8 cellular contexts compared by ENCODE assay signal in genomic region chr5:61330879-61331406, GRCh38. TPM values are rescaled to one million over a fixed set of nuclear protein-coding genes. Genes with fewer than 3 reads are reported as not detected.
DNase-seq lines count a peak whose midpoint lies in the region; ATAC-seq and TF ChIP-seq lines count a peak whose summit lies in the region.

No MANE protein-coding gene starts in this region.

- peaks cover 46% of the 10 kb centered on the region for H3K4me1 Mint-ChIP-seq in activated B cell treated with CpG ODN at 0.5 μM for 24 hours

- H3K9me3 Mint-ChIP-seq in activated B cell treated with CpG ODN at 0.5 μM for 24 hours = no peaks in the 10 kb centered on the region

- peak overlapping the region; percentile 70 for H3K4me3 ChIP-seq in HFF-Myc (replicated peaks; ENCODE audit: low read depth, low read length)

- TF ChIP-seq CTCF in HFF-Myc (IDR thresholded peaks at IDR 0.05; ENCODE audit: low read depth, low read length, missing control alignments) = peak; percentile 35
- TF ChIP-seq CTCF in activated B cell treated with CpG ODN at 0.5 μM for 24 hours (IDR thresholded peaks at IDR 0.05) = no peak

- H3K27ac ChIP-seq in caudate nucleus (ENCODE audit: low read depth, low read length) = peak overlapping the region; percentile 96

- H3K27me3 Mint-ChIP-seq in activated B cell treated with CpG ODN at 0.5 μM for 24 hours = peaks cover 5% of the 10 kb centered on the region

- ATAC-seq in activated B cell treated with CpG ODN at 0.5 μM for 24 hours (ENCODE audit: low read depth) = peak; percentile 13

- peak overlapping the region; percentile 91 for H3K4me3 Mint-ChIP-seq in activated B cell treated with CpG ODN at 0.5 μM for 24 hours

- DNase-seq in DMS79 treated with DMSO at 0.1 percent for 48 hours (lab: John Stamatoyannopoulos, UW) (peak; percentile 35), DMS79 (lab: John Stamatoyannopoulos, UW) (no peak), HFF-Myc (ENCODE audit: extremely low read depth, low read depth) (no peak), NCI-H1048 (lab: John Stamatoyannopoulos, UW) (peak; percentile 45), activated B cell treated with CpG ODN at 0.5 μM for 24 hours (peak; percentile 78), caudate nucleus (lab: John Stamatoyannopoulos, UW) (peak in 53 of 61 donors; percentile 21 to 85 (median 63)), iris pigment epithelial cell (ENCODE audit: low read depth) (peak; percentile 84)
- DNase-seq in stimulated activated CD4-positive, alpha-beta T cell treated with anti-CD3 and anti-CD28 coated beads, Interleukin-12 subunit alpha, Interleukin-12 subunit beta, amount 100 ng/mL, for 4 hours = peak; percentile 60

- H3K27ac Mint-ChIP-seq in activated B cell treated with CpG ODN at 0.5 μM for 24 hours = peak overlapping the region; percentile 30

- POLR2A ChIA-PET in activated B cell treated with CpG ODN at 0.5 μM for 24 hours (lab: Charles Lee) = interaction anchor here (0.9 to 3.7 kb wide), 12 partner anchors 10 to 1072 kb away, joined by 3 to 43 read pairs (median 5); partner anchors contain the start of genes DEPDC1B, DIMT1, ERCC8 and KIF2A

- CTCF ChIA-PET in activated B cell treated with CpG ODN at 0.5 μM for 24 hours (lab: Charles Lee) = interaction anchor here (0.9 to 1.7 kb wide), 2 partner anchors 77 to 275 kb away, joined by 3 to 5 read pairs; no protein-coding TSS in a partner anchor

- H3K36me3 Mint-ChIP-seq in activated B cell treated with CpG ODN at 0.5 μM for 24 hours (ENCODE audit: low read depth) = peaks cover 3% of the 10 kb centered on the region

- intact Hi-C loops in activated B cell treated with CpG ODN at 0.5 μM for 24 hours (cut with micrococcal nuclease) = loop anchor here (1.0 to 10.0 kb wide), 10 partner anchors 12 to 1766 kb away; partner anchors contain the start of genes ERCC8, IPO11 and NDUFAF2

RNA-seq across cellular contexts. Expression of gene ZSWIM6, which starts 1.1 kb away (rescaled TPM):
- total RNA-seq in activated B cell treated with CpG ODN at 0.5 μM for 24 hours = 6.9 and 8.5 TPM in 2 replicates

Comparison
In these comparisons a context has a peak if more than half of its experiments do, and no peak if none do; other contexts are left out.
1. DNase-seq: peak in DMS79 treated with DMSO at 0.1 percent for 48 hours (single experiment), NCI-H1048 (single experiment), activated B cell treated with CpG ODN at 0.5 μM for 24 hours (single experiment), caudate nucleus (53 of 61), iris pigment epithelial cell (single experiment) and stimulated activated CD4-positive, alpha-beta T cell treated with anti-CD3 and anti-CD28 coated beads, Interleukin-12 subunit alpha, Interleukin-12 subunit beta, amount 100 ng/mL, for 4 hours (single experiment); none in DMS79 (single experiment) and HFF-Myc (single experiment).